8 cellular contexts compared by ENCODE assay signal in genomic region chr14:61462566-61463195, GRCh38.
A peak's percentile ranks its signal among the peaks of the same experiment; 100 is the strongest.
DNase-seq lines count a peak whose midpoint lies in the region; ATAC-seq and TF ChIP-seq lines count a peak whose summit lies in the region.

No MANE protein-coding gene starts in this region.

- H3K27me3 ChIP-seq in adipocyte (replicated peaks; ENCODE audit: control insufficient read depth, insufficient read depth, low read length) (no peaks in the 10 kb centered on the region), spleen (replicated peaks in 1 of 7) (no peaks in the 10 kb centered on the region)

- no peak for TF ChIP-seq CTCF in spleen (IDR thresholded peaks at IDR 0.05 in 8 of 11, conservative IDR thresholded peaks at IDR 0.05 in 3 of 11)

- peak overlapping the region in 3 of 8 donors; percentile 39 to 59 (median 41) for H3K27ac ChIP-seq in spleen

- WGBS in spleen, 5 donors: 56 to 81% (median 65%) methylated on average over 4 of the region's 4 CpGs

- no peak for ATAC-seq in GM18520 (IDR thresholded peaks at IDR 0.05; ENCODE audit: unreplicated experiment)

- peak; percentile 96 for DNase-seq in DMS 273 (lab: John Stamatoyannopoulos, UW; ENCODE audit: unreplicated experiment)
- peak; percentile 92 for DNase-seq in NCI-H1694 (lab: John Stamatoyannopoulos, UW)
- DNase-seq in adipocyte (ENCODE audit: low read depth): peak; percentile 73
- DNase-seq in kidney glomerular epithelial cell (lab: John Stamatoyannopoulos, UW): peak; percentile 40
- DNase-seq in inferior parietal cortex (ENCODE audit: extremely low spot score): no peak
- DNase-seq in HuH-7 (ENCODE audit: low spot score): no peak
- DNase-seq in spleen: no peak

- H3K36me3 ChIP-seq in adipocyte (ENCODE audit: control insufficient read depth, insufficient read depth, low read length, severe bottlenecking) (no peaks in the 10 kb centered on the region), spleen (peaks cover 0 to 66% (median 21%) of the 10 kb centered on the region in 6 donors)

- H3K4me1 ChIP-seq in adipocyte (ENCODE audit: control insufficient read depth, insufficient read depth, low read length): peaks cover 38% of the 10 kb centered on the region
- H3K4me1 ChIP-seq in spleen: peaks cover 11 to 59% (median 33%) of the 10 kb centered on the region in 6 donors

- no peak for TF ChIP-seq POLR2A in spleen (IDR thresholded peaks at IDR 0.05)

- intact Hi-C loops in spleen (cut with DNase I; ENCODE audit: low total_unique reads): loop anchor here (10.0 kb wide), 2 partner anchors 262 to 652 kb away; no protein-coding TSS in a partner anchor

- H3K4me3 ChIP-seq in adipocyte (ENCODE audit: low read length): peak overlapping the region; percentile 7
- H3K4me3 ChIP-seq in spleen: no peak overlapping the region

- H3K9me3 ChIP-seq in adipocyte (ENCODE audit: control insufficient read depth, low read length) (peaks cover 7% of the 10 kb centered on the region), spleen (peaks cover 0 to 7% (median 0%) of the 10 kb centered on the region in 8 donors)

- H3K9ac ChIP-seq in adipocyte (ENCODE audit: low read length): peak overlapping the region; percentile 66

Comparison
In these comparisons a context has a peak if more than half of its experiments do, and no peak if none do; other contexts are left out.
1. DNase-seq: peak in DMS 273 (single experiment), NCI-H1694 (single experiment), adipocyte (single experiment) and kidney glomerular epithelial cell (single experiment); none in inferior parietal cortex (single experiment), HuH-7 (single experiment) and spleen (single experiment).